In the genomic region with DNA sequence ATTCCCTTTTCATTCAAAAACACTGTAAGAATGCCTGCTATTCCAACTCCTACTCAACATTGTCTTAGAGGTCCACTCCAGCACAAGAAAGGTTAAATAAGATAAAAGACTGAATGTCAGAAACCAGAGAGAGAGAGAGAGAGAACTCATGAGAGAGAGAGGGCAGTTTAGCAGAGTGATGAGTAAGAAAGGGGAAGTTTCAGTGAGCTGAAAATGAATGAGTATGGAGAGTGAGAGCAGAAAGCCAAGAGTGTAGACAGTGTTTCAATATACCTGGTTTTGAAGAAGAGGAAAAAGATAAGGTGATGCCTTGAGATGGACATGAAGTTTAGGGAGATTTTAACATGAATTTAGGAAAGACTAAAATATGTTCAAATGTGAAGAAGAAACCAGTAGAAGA, we compare ENCODE assay signal across 1 cellular context.
TF ChIP-seq lines count a peak whose summit lies in the region.

No MANE protein-coding gene starts in this region.

TF ChIP-seq in HepG2, 621 proteins besides CTCF, POLR2A, EP300 and RAD21 (continued from another document):
- TF ChIP-seq, protein P1, sequence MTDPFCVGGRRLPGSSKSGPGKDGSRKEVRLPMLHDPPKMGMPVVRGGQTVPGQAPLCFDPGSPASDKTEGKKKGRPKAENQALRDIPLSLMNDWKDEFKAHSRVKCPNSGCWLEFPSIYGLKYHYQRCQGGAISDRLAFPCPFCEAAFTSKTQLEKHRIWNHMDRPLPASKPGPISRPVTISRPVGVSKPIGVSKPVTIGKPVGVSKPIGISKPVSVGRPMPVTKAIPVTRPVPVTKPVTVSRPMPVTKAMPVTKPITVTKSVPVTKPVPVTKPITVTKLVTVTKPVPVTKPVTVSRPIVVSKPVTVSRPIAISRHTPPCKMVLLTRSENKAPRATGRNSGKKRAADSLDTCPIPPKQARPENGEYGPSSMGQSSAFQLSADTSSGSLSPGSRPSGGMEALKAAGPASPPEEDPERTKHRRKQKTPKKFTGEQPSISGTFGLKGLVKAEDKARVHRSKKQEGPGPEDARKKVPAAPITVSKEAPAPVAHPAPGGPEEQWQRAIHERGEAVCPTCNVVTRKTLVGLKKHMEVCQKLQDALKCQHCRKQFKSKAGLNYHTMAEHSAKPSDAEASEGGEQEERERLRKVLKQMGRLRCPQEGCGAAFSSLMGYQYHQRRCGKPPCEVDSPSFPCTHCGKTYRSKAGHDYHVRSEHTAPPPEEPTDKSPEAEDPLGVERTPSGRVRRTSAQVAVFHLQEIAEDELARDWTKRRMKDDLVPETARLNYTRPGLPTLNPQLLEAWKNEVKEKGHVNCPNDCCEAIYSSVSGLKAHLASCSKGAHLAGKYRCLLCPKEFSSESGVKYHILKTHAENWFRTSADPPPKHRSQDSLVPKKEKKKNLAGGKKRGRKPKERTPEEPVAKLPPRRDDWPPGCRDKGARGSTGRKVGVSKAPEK (CRISPR knock-in tag; IDR thresholded peaks at IDR 0.05; ENCODE audit: borderline replicate concordance), result no peak
- TF ChIP-seq NFE2L1 (CRISPR knock-in tag; IDR thresholded peaks at IDR 0.05; ENCODE audit: borderline replicate concordance), result no peak
- TF ChIP-seq, protein P2, sequence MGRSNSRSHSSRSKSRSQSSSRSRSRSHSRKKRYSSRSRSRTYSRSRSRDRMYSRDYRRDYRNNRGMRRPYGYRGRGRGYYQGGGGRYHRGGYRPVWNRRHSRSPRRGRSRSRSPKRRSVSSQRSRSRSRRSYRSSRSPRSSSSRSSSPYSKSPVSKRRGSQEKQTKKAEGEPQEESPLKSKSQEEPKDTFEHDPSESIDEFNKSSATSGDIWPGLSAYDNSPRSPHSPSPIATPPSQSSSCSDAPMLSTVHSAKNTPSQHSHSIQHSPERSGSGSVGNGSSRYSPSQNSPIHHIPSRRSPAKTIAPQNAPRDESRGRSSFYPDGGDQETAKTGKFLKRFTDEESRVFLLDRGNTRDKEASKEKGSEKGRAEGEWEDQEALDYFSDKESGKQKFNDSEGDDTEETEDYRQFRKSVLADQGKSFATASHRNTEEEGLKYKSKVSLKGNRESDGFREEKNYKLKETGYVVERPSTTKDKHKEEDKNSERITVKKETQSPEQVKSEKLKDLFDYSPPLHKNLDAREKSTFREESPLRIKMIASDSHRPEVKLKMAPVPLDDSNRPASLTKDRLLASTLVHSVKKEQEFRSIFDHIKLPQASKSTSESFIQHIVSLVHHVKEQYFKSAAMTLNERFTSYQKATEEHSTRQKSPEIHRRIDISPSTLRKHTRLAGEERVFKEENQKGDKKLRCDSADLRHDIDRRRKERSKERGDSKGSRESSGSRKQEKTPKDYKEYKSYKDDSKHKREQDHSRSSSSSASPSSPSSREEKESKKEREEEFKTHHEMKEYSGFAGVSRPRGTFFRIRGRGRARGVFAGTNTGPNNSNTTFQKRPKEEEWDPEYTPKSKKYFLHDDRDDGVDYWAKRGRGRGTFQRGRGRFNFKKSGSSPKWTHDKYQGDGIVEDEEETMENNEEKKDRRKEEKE (IDR thresholded peaks at IDR 0.05), result no peak
- no peak for TF ChIP-seq MAFG (CRISPR knock-in tag; IDR thresholded peaks at IDR 0.05)
- TF ChIP-seq, protein P3, sequence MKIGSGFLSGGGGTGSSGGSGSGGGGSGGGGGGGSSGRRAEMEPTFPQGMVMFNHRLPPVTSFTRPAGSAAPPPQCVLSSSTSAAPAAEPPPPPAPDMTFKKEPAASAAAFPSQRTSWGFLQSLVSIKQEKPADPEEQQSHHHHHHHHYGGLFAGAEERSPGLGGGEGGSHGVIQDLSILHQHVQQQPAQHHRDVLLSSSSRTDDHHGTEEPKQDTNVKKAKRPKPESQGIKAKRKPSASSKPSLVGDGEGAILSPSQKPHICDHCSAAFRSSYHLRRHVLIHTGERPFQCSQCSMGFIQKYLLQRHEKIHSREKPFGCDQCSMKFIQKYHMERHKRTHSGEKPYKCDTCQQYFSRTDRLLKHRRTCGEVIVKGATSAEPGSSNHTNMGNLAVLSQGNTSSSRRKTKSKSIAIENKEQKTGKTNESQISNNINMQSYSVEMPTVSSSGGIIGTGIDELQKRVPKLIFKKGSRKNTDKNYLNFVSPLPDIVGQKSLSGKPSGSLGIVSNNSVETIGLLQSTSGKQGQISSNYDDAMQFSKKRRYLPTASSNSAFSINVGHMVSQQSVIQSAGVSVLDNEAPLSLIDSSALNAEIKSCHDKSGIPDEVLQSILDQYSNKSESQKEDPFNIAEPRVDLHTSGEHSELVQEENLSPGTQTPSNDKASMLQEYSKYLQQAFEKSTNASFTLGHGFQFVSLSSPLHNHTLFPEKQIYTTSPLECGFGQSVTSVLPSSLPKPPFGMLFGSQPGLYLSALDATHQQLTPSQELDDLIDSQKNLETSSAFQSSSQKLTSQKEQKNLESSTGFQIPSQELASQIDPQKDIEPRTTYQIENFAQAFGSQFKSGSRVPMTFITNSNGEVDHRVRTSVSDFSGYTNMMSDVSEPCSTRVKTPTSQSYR (CRISPR knock-in tag; IDR thresholded peaks at IDR 0.05; ENCODE audit: borderline replicate concordance), result no peak
